Comparison of ENCODE assay signal across 21 cellular contexts in genomic region chr7:6171532-6172330, GRCh38.
DNase-seq lines count a peak whose midpoint lies in the region; ATAC-seq and TF ChIP-seq lines count a peak whose summit lies in the region.
"Had no signal": no experiment of that assay in that cellular context is flagged by ENCODE, and none has a peak within 500 bp of the region (broad histone marks: within the 10 kb centered on the region; RNA-seq: fewer than 3 reads in every experiment).

No MANE protein-coding gene starts in this region.

- no peak for ATAC-seq in GM19328 (IDR thresholded peaks at IDR 0.05; ENCODE audit: unreplicated experiment)

- H2AFZ ChIP-seq in OCI-LY7 (ENCODE audit: low read length): no peak overlapping the region
- H2AFZ ChIP-seq: parathyroid adenoma had no signal

- no peaks in the 10 kb centered on the region for H3K27me3 ChIP-seq in mesendoderm (ENCODE audit: insufficient read depth, low read length, poor library complexity)
- H3K27me3 ChIP-seq in brain microvascular endothelial cell (replicated peaks): no peaks in the 10 kb centered on the region
- H3K27me3 ChIP-seq: esophagus squamous epithelium, testis had no signal

- H3K4me3 ChIP-seq in mesendoderm (ENCODE audit: low read length): no peak overlapping the region
- no peak overlapping the region for H3K4me3 ChIP-seq in brain microvascular endothelial cell (ENCODE audit: low read depth, low read length)
- H3K4me3 ChIP-seq in OCI-LY7 (ENCODE audit: low read depth, low read length, poor library complexity, severe bottlenecking): no peak overlapping the region
- H3K4me3 ChIP-seq: esophagus squamous epithelium had no signal

- no peak overlapping the region for H3K23ac ChIP-seq in mesendoderm (ENCODE audit: low read length)

- no peaks in the 10 kb centered on the region for H3K9me2 ChIP-seq in OCI-LY7 (ENCODE audit: insufficient read depth, low read length)

- H2BK120ac ChIP-seq in mesendoderm (ENCODE audit: low read depth, low read length): no peak overlapping the region

- H3K56ac ChIP-seq in mesendoderm (ENCODE audit: low read length): peak overlapping the region; percentile 60

- POLR2A ChIA-PET in OCI-LY7 (lab: Charles Lee): no interaction called here

- no peak overlapping the region for H2BK15ac ChIP-seq in mesendoderm (replicated peaks; ENCODE audit: low read depth)

- no peak overlapping the region for H2AK5ac ChIP-seq in mesendoderm (ENCODE audit: low read length)

- in situ Hi-C loops in brain microvascular endothelial cell (cut with HindIII; ENCODE audit: low pct_ligation_motif_present, low sequenced_read_pairs): no loop called here

- no peaks in the 10 kb centered on the region for H3K79me1 ChIP-seq in mesendoderm (ENCODE audit: low read length)

- no peak overlapping the region for H3K4ac ChIP-seq in mesendoderm (ENCODE audit: low read depth, low read length)

- H3K18ac ChIP-seq in mesendoderm (ENCODE audit: low read length): no peak overlapping the region

- no peak overlapping the region for H3K27ac ChIP-seq in mesendoderm (ENCODE audit: low read depth, low read length)
- H3K27ac ChIP-seq in temporal lobe (ENCODE audit: low read depth, low read length): peak overlapping the region; percentile 9
- H3K27ac ChIP-seq in brain microvascular endothelial cell: no peak overlapping the region
- H3K27ac ChIP-seq in OCI-LY7 (ENCODE audit: low read depth, low read length, poor library complexity, severe bottlenecking): no peak overlapping the region
- H3K27ac ChIP-seq: esophagus squamous epithelium, HL-60, KMS-11, parathyroid adenoma, testis had no signal

- no peak for DNase-seq in activated naive CD4-positive, alpha-beta T cell treated with anti-CD3 and anti-CD28 coated beads for 36 hours
- no peak for DNase-seq in activated naive CD4-positive, alpha-beta T cell treated with anti-CD3 and anti-CD28 coated beads, Interleukin-2, amount 10 ng/mL, durations not matched to agents 7 days and 5 days
- DNase-seq in ecto neural progenitor cell (ENCODE audit: low spot score) (peak; percentile 74), mesendoderm (peak; percentile 72), brain microvascular endothelial cell (no peak), OCI-LY7 (ENCODE audit: low spot score) (no peak)
- DNase-seq: 8988T; activated CD4-positive, alpha-beta T cell treated with anti-CD3 and anti-CD28 coated beads, Interleukin-2, amount 10 ng/mL, durations not matched to agents 24 days and 14 days; activated naive CD4-positive, alpha-beta T cell treated with Interleukin-2 at 50 U/mL for 16 hours; esophagus squamous epithelium; left cardiac atrium; NCI-H1048; NCI-H2081 treated with DMSO at 0.1 percent for 48 hours; NCI-H526; testis had no signal

- no peaks in the 10 kb centered on the region for H3K27me3 Mint-ChIP-seq in activated naive CD4-positive, alpha-beta T cell treated with anti-CD3 and anti-CD28 coated beads for 36 hours (ENCODE audit: low read depth)
- H3K27me3 Mint-ChIP-seq in activated naive CD4-positive, alpha-beta T cell treated with anti-CD3 and anti-CD28 coated beads, Interleukin-2, amount 10 ng/mL, durations not matched to agents 7 days and 5 days: peaks cover 6% of the 10 kb centered on the region

- CTCF ChIA-PET in activated naive CD4-positive, alpha-beta T cell treated with anti-CD3 and anti-CD28 coated beads for 36 hours (lab: Charles Lee): interaction anchor here (0.9 kb wide), 1 partner anchor 163 kb away, joined by 3 read pairs; the partner anchor contains the start of genes AIMP2 and PMS2
- CTCF ChIA-PET in activated naive CD4-positive, alpha-beta T cell treated with anti-CD3 and anti-CD28 coated beads, Interleukin-2, amount 10 ng/mL, durations not matched to agents 7 days and 5 days (lab: Charles Lee): no interaction called here
- CTCF ChIA-PET in OCI-LY7 (lab: Charles Lee; ENCODE audit: unreplicated experiment): no interaction called here

- no peak overlapping the region for H4K8ac ChIP-seq in mesendoderm (ENCODE audit: low read depth, low read length)

- no peaks in the 10 kb centered on the region for H4K20me1 ChIP-seq in OCI-LY7 (ENCODE audit: insufficient read depth, low read length)

- H3K4me2 ChIP-seq in mesendoderm (ENCODE audit: low read length) (no peak overlapping the region), OCI-LY7 (ENCODE audit: low read length) (no peak overlapping the region)
- H3K4me2 ChIP-seq: KMS-11 had no signal

- H3K4me1 ChIP-seq in mesendoderm (ENCODE audit: control insufficient read depth, low read depth, low read length) (peaks cover 3% of the 10 kb centered on the region), OCI-LY7 (ENCODE audit: insufficient read depth, low read length, poor library complexity, severe bottlenecking) (peaks cover 4% of the 10 kb centered on the region)
- H3K4me1 ChIP-seq: parathyroid adenoma had no signal

- no peaks in the 10 kb centered on the region for H3K36me3 Mint-ChIP-seq in activated naive CD4-positive, alpha-beta T cell treated with anti-CD3 and anti-CD28 coated beads for 36 hours (ENCODE audit: low read depth)
- no peaks in the 10 kb centered on the region for H3K36me3 Mint-ChIP-seq in activated naive CD4-positive, alpha-beta T cell treated with anti-CD3 and anti-CD28 coated beads, Interleukin-2, amount 10 ng/mL, durations not matched to agents 7 days and 5 days

- no peak overlapping the region for H3K9ac ChIP-seq in mesendoderm (ENCODE audit: low read length)
- H3K9ac ChIP-seq: KMS-11, parathyroid adenoma had no signal

- H3K4me1 Mint-ChIP-seq in activated naive CD4-positive, alpha-beta T cell treated with anti-CD3 and anti-CD28 coated beads for 36 hours (ENCODE audit: low read depth): no peaks in the 10 kb centered on the region
- H3K4me1 Mint-ChIP-seq in activated naive CD4-positive, alpha-beta T cell treated with anti-CD3 and anti-CD28 coated beads, Interleukin-2, amount 10 ng/mL, durations not matched to agents 7 days and 5 days: no peaks in the 10 kb centered on the region
- H3K4me1 Mint-ChIP-seq: activated CD4-positive, alpha-beta T cell treated with anti-CD3 and anti-CD28 coated beads, Interleukin-2, amount 10 ng/mL, durations not matched to agents 24 days and 14 days had no signal

- peak overlapping the region; percentile 53 for H3K27ac Mint-ChIP-seq in activated naive CD4-positive, alpha-beta T cell treated with anti-CD3 and anti-CD28 coated beads for 36 hours
- H3K27ac Mint-ChIP-seq in activated naive CD4-positive, alpha-beta T cell treated with anti-CD3 and anti-CD28 coated beads, Interleukin-2, amount 10 ng/mL, durations not matched to agents 7 days and 5 days: no peak overlapping the region
- H3K27ac Mint-ChIP-seq: activated CD4-positive, alpha-beta T cell treated with anti-CD3 and anti-CD28 coated beads, Interleukin-2, amount 10 ng/mL, durations not matched to agents 24 days and 14 days; dendritic cell treated with granulocyte-macrophage colony-stimulating factor and Interleukin-4, amounts not matched to agents 40 ng/mL and 50 ng/mL, for 4 days had no signal

- BruUV-seq in OCI-LY7 (replicated peaks; lab: Mats Ljungman, UMichigan): no TSS peak

- H3K4me3 Mint-ChIP-seq in activated naive CD4-positive, alpha-beta T cell treated with anti-CD3 and anti-CD28 coated beads for 36 hours: no peak overlapping the region
- no peak overlapping the region for H3K4me3 Mint-ChIP-seq in activated naive CD4-positive, alpha-beta T cell treated with anti-CD3 and anti-CD28 coated beads, Interleukin-2, amount 10 ng/mL, durations not matched to agents 7 days and 5 days
- H3K4me3 Mint-ChIP-seq: activated CD4-positive, alpha-beta T cell treated with anti-CD3 and anti-CD28 coated beads, Interleukin-2, amount 10 ng/mL, durations not matched to agents 24 days and 14 days; dendritic cell treated with granulocyte-macrophage colony-stimulating factor and Interleukin-4, amounts not matched to agents 40 ng/mL and 50 ng/mL, for 4 days had no signal

- intact Hi-C loops in activated naive CD4-positive, alpha-beta T cell treated with anti-CD3 and anti-CD28 coated beads for 36 hours (cut with micrococcal nuclease): no loop called here
- intact Hi-C loops in OCI-LY7 (cut with micrococcal nuclease; ENCODE audit: unreplicated experiment): no loop called here

- TF ChIP-seq CTCF in brain microvascular endothelial cell (IDR thresholded peaks at IDR 0.05; ENCODE audit: low read depth, low read length, missing control alignments) (no peak), OCI-LY7 (conservative IDR thresholded peaks at IDR 0.05; ENCODE audit: low read length) (no peak)

- no peaks in the 10 kb centered on the region for H3K9me3 Mint-ChIP-seq in activated naive CD4-positive, alpha-beta T cell treated with anti-CD3 and anti-CD28 coated beads for 36 hours
- H3K9me3 Mint-ChIP-seq in activated naive CD4-positive, alpha-beta T cell treated with anti-CD3 and anti-CD28 coated beads, Interleukin-2, amount 10 ng/mL, durations not matched to agents 7 days and 5 days: no peaks in the 10 kb centered on the region
- H3K9me3 Mint-ChIP-seq: activated CD4-positive, alpha-beta T cell treated with anti-CD3 and anti-CD28 coated beads, Interleukin-2, amount 10 ng/mL, durations not matched to agents 24 days and 14 days; dendritic cell treated with granulocyte-macrophage colony-stimulating factor and Interleukin-4, amounts not matched to agents 40 ng/mL and 50 ng/mL, for 4 days had no signal

- no peaks in the 10 kb centered on the region for H3K9me3 ChIP-seq in OCI-LY7 (ENCODE audit: low read length)
- H3K9me3 ChIP-seq: esophagus squamous epithelium, testis had no signal

- H3K36me3 ChIP-seq in mesendoderm (ENCODE audit: control insufficient read depth, insufficient read depth, low read length) (no peaks in the 10 kb centered on the region), brain microvascular endothelial cell (replicated peaks) (peaks cover 15% of the 10 kb centered on the region), OCI-LY7 (ENCODE audit: insufficient read depth, low read length) (no peaks in the 10 kb centered on the region)

- no peak overlapping the region for H2BK5ac ChIP-seq in mesendoderm (ENCODE audit: low read length)

- WGBS in mesendoderm (ENCODE audit: extremely low coverage, insufficient coverage, low lambda C conversion rate): no CpG with 5 or more reads among the region's 24 CpGs

- H3K79me2 ChIP-seq in mesendoderm (ENCODE audit: control insufficient read depth, insufficient read depth, low read length): no peaks in the 10 kb centered on the region
- no peaks in the 10 kb centered on the region for H3K79me2 ChIP-seq in OCI-LY7 (ENCODE audit: insufficient read depth, low read depth, low read length)
- H3K79me2 ChIP-seq: parathyroid adenoma had no signal

- no peak overlapping the region for H4K5ac ChIP-seq in mesendoderm (ENCODE audit: low read length)

Comparison
In these comparisons a context has a peak if more than half of its experiments do, and no peak if none do; other contexts are left out.
1. DNase-seq: peak in ecto neural progenitor cell (single experiment) and mesendoderm (single experiment); none in activated naive CD4-positive, alpha-beta T cell treated with anti-CD3 and anti-CD28 coated beads for 36 hours (single experiment), activated naive CD4-positive, alpha-beta T cell treated with anti-CD3 and anti-CD28 coated beads, Interleukin-2, amount 10 ng/mL, durations not matched to agents 7 days and 5 days (single experiment), brain microvascular endothelial cell (single experiment) and OCI-LY7 (single experiment).